In the genomic region with DNA sequence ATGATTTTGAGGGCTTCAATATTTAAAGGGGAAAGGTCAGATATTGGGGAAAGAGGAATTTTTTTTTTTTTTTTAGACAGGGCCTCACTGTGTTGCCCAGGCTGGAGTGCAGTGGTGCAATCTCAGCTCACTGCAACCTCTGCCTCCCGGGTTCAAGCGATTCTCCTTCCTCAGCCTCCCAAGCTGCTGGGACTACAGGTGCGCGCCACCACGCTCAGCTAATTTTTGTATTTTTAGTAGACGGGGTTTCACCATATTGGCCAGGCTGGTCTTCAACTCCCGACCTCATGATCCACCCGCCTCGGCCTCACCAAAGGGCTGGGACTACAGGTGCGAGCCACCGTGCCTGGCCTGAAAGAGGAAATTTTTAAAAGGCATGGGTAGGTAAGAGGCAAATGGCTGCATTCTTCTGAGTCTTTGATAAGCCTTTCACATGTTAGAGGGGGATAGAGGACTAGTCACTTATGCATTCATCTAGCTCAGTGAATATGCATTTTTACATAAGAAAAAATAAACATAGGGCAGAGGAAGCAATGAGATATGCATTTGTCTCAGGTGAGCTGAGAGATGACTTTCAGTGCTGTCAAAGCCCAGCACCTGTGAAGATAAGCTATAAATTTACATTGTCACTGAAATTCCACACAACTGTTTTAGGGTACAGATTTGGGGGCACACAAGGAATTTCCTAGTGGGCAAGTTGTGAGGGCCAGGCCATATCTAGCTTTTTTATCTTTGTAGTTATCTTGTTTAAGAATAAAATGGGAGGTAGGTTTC, we compare ENCODE assay signal across 7 cellular contexts. TPM values are rescaled to one million over a fixed set of nuclear protein-coding genes. Genes with fewer than 3 reads are reported as not detected.
DNase-seq lines count a peak whose midpoint lies in the region; ATAC-seq and TF ChIP-seq lines count a peak whose summit lies in the region.

No MANE protein-coding gene starts in this region.

- H3K36me3 Mint-ChIP-seq in HFFc6 (ENCODE audit: low read depth), result no peaks in the 10 kb centered on the region
- H3K36me3 Mint-ChIP-seq in activated T-helper 2 cell treated with anti-CD3 and anti-CD28 coated beads, Interferon-gamma antibody, Interleukin-2, Interleukin-4, amounts not matched to agents 10 μg/mL and 5 μg/mL and 100 μg/mL, durations not matched to agents 14 hours and 24 hours and 36 hours (ENCODE audit: low read depth), result no peaks in the 10 kb centered on the region
- H3K36me3 Mint-ChIP-seq in stimulated activated memory B cell treated with anti-CD40 and anti-IgM and Interleukin-4, amounts not matched to agents 10 μg/mL and 1 μg/mL and 100 μg/mL, for 72 hours, result no peaks in the 10 kb centered on the region

- H3K9me3 Mint-ChIP-seq in HFFc6, result no peaks in the 10 kb centered on the region
- no peaks in the 10 kb centered on the region for H3K9me3 Mint-ChIP-seq in activated T-helper 2 cell treated with anti-CD3 and anti-CD28 coated beads, Interferon-gamma antibody, Interleukin-2, Interleukin-4, amounts not matched to agents 10 μg/mL and 5 μg/mL and 100 μg/mL, durations not matched to agents 14 hours and 24 hours and 36 hours
- H3K9me3 Mint-ChIP-seq in stimulated activated memory B cell treated with anti-CD40 and anti-IgM and Interleukin-4, amounts not matched to agents 10 μg/mL and 1 μg/mL and 100 μg/mL, for 72 hours, result no peaks in the 10 kb centered on the region

- TF ChIP-seq CTCF in HFFc6 (IDR thresholded peaks at IDR 0.05), result no peak

- H3K27ac Mint-ChIP-seq in HFFc6, result peak overlapping the region; percentile 91
- peak overlapping the region; percentile 78 for H3K27ac Mint-ChIP-seq in activated T-helper 2 cell treated with anti-CD3 and anti-CD28 coated beads, Interferon-gamma antibody, Interleukin-2, Interleukin-4, amounts not matched to agents 10 μg/mL and 5 μg/mL and 100 μg/mL, durations not matched to agents 14 hours and 24 hours and 36 hours
- peak overlapping the region; percentile 97 for H3K27ac Mint-ChIP-seq in stimulated activated memory B cell treated with anti-CD40 and anti-IgM and Interleukin-4, amounts not matched to agents 10 μg/mL and 1 μg/mL and 100 μg/mL, for 72 hours

- H3K36me3 ChIP-seq in iPS-15b (ENCODE audit: control insufficient read depth, insufficient read depth, low read length), result no peaks in the 10 kb centered on the region

- H3K4me3 Mint-ChIP-seq in HFFc6, result peak overlapping the region; percentile 94
- H3K4me3 Mint-ChIP-seq in activated T-helper 2 cell treated with anti-CD3 and anti-CD28 coated beads, Interferon-gamma antibody, Interleukin-2, Interleukin-4, amounts not matched to agents 10 μg/mL and 5 μg/mL and 100 μg/mL, durations not matched to agents 14 hours and 24 hours and 36 hours (ENCODE audit: low read depth), result peak overlapping the region; percentile 88
- H3K4me3 Mint-ChIP-seq in stimulated activated memory B cell treated with anti-CD40 and anti-IgM and Interleukin-4, amounts not matched to agents 10 μg/mL and 1 μg/mL and 100 μg/mL, for 72 hours, result peak overlapping the region; percentile 93

- H3K27me3 Mint-ChIP-seq in HFFc6 (ENCODE audit: insufficient read depth), result no peaks in the 10 kb centered on the region; the same call in 1 of the 2 replicates
- no peaks in the 10 kb centered on the region for H3K27me3 Mint-ChIP-seq in activated T-helper 2 cell treated with anti-CD3 and anti-CD28 coated beads, Interferon-gamma antibody, Interleukin-2, Interleukin-4, amounts not matched to agents 10 μg/mL and 5 μg/mL and 100 μg/mL, durations not matched to agents 14 hours and 24 hours and 36 hours (ENCODE audit: low read depth)
- H3K27me3 Mint-ChIP-seq in stimulated activated memory B cell treated with anti-CD40 and anti-IgM and Interleukin-4, amounts not matched to agents 10 μg/mL and 1 μg/mL and 100 μg/mL, for 72 hours, result no peaks in the 10 kb centered on the region

- intact Hi-C loops in activated T-helper 2 cell treated with anti-CD3 and anti-CD28 coated beads, Interferon-gamma antibody, Interleukin-2, Interleukin-4, amounts not matched to agents 10 μg/mL and 5 μg/mL and 100 μg/mL, durations not matched to agents 14 hours and 24 hours and 36 hours (cut with micrococcal nuclease), result no loop called here

- peak overlapping the region; percentile 59 for H3K4me3 ChIP-seq in iPS-15b (ENCODE audit: low read depth, low read length)

- H3K27me3 ChIP-seq in iPS-15b (ENCODE audit: control insufficient read depth, insufficient read depth, low read length), result no peaks in the 10 kb centered on the region

- DNase-seq in HFFc6 (no peak), AG20443 (ENCODE audit: low spot score) (no peak), NCI-H1417 treated with DMSO at 0.1 percent for 48 hours (lab: John Stamatoyannopoulos, UW) (no peak)
- DNase-seq in activated T-helper 2 cell treated with anti-CD3 and anti-CD28 coated beads, Interferon-gamma antibody, Interleukin-2, Interleukin-4, amounts not matched to agents 10 μg/mL and 5 μg/mL and 100 μg/mL, durations not matched to agents 14 hours and 24 hours and 36 hours (ENCODE audit: low spot score), result no peak

- peaks cover 6% of the 10 kb centered on the region for H3K4me1 ChIP-seq in iPS-15b (ENCODE audit: control insufficient read depth, insufficient read depth, low read length)

- no peaks in the 10 kb centered on the region for H3K9me3 ChIP-seq in iPS-15b (ENCODE audit: control insufficient read depth, insufficient read depth, low read length)

- H3K9ac ChIP-seq in iPS-15b (ENCODE audit: low read depth, low read length), result peak overlapping the region; percentile 94

- no peak for ATAC-seq in stimulated activated memory B cell treated with anti-CD40 and anti-IgM and Interleukin-4, amounts not matched to agents 10 μg/mL and 1 μg/mL and 100 μg/mL, for 72 hours
- no peak for ATAC-seq in HG03135 (IDR thresholded peaks at IDR 0.05; ENCODE audit: unreplicated experiment)

- peaks cover 12% of the 10 kb centered on the region for H3K4me1 Mint-ChIP-seq in HFFc6 (ENCODE audit: low read depth)
- peaks cover 16% of the 10 kb centered on the region for H3K4me1 Mint-ChIP-seq in activated T-helper 2 cell treated with anti-CD3 and anti-CD28 coated beads, Interferon-gamma antibody, Interleukin-2, Interleukin-4, amounts not matched to agents 10 μg/mL and 5 μg/mL and 100 μg/mL, durations not matched to agents 14 hours and 24 hours and 36 hours (ENCODE audit: low read depth)
- peaks cover 19% of the 10 kb centered on the region for H3K4me1 Mint-ChIP-seq in stimulated activated memory B cell treated with anti-CD40 and anti-IgM and Interleukin-4, amounts not matched to agents 10 μg/mL and 1 μg/mL and 100 μg/mL, for 72 hours

RNA-seq across cellular contexts. Expression of a gene that starts 1.1 kb away (rescaled TPM):
- 1 to 10 TPM; 5.1 to 7.1 (median 6.1) TPM for total RNA-seq in HFFc6 (2021; fragmentation: NEBNext Ultra II Directional; extraction: Animal tissue kit (Norgen Biotek cat#: 25700))
- 19.7 and 21.9 TPM in 2 replicates for total RNA-seq in activated T-helper 2 cell treated with anti-CD3 and anti-CD28 coated beads, Interferon-gamma antibody, Interleukin-2, Interleukin-4, amounts not matched to agents 10 μg/mL and 5 μg/mL and 100 μg/mL, durations not matched to agents 14 hours and 24 hours and 36 hours

RNA-seq across cellular contexts. Expression of a gene that starts 14.4 kb away (rescaled TPM):
- total RNA-seq in HFFc6 (2021; fragmentation: NEBNext Ultra II Directional; extraction: Animal tissue kit (Norgen Biotek cat#: 25700)), result 10 to 100 TPM; 25.4 to 31.2 (median 26.3) TPM
- total RNA-seq in activated T-helper 2 cell treated with anti-CD3 and anti-CD28 coated beads, Interferon-gamma antibody, Interleukin-2, Interleukin-4, amounts not matched to agents 10 μg/mL and 5 μg/mL and 100 μg/mL, durations not matched to agents 14 hours and 24 hours and 36 hours, result 33.0 and 35.1 TPM in 2 replicates
